ENCODE assay signal across 1 cellular context in genomic region chr1:67532452-67533216, GRCh38.
TF ChIP-seq lines count a peak whose summit lies in the region.

No MANE protein-coding gene starts in this region.

TF ChIP-seq in HepG2, 621 proteins besides CTCF, POLR2A, EP300 and RAD21 (continued from another document and continues in another):
- no peak for TF ChIP-seq ZNF414 (CRISPR knock-in tag; IDR thresholded peaks at IDR 0.05)
- TF ChIP-seq SNAPC4 (CRISPR knock-in tag; IDR thresholded peaks at IDR 0.05), result no peak
- TF ChIP-seq SPEN (CRISPR knock-in tag; IDR thresholded peaks at IDR 0.05; ENCODE audit: low read depth), result 0 out of 2 replicates have a peak, but pooled peaks have one; percentile 29
- no peak for TF ChIP-seq KLF15 (CRISPR knock-in tag; IDR thresholded peaks at IDR 0.05; ENCODE audit: borderline replicate concordance)
- TF ChIP-seq FOXA1 (IDR thresholded peaks at IDR 0.05), result no peak
- peak; percentile 51 for TF ChIP-seq FOXA1 (CRISPR knock-in tag; IDR thresholded peaks at IDR 0.05)
- TF ChIP-seq MBD4 (IDR thresholded peaks at IDR 0.05; ENCODE audit: borderline replicate concordance, low read length), result no peak
- no peak for TF ChIP-seq AGO1 (IDR thresholded peaks at IDR 0.05; ENCODE audit: low read depth, low read length, poor library complexity, severe bottlenecking)
- TF ChIP-seq KAT8 (CRISPR knock-in tag; IDR thresholded peaks at IDR 0.05), result peak; percentile 36; the same call in 1 of the 2 replicates
- TF ChIP-seq ZNF644 (CRISPR knock-in tag; IDR thresholded peaks at IDR 0.05; ENCODE audit: low read depth), result peak; percentile 71
- no peak for TF ChIP-seq SIX4 (CRISPR knock-in tag; IDR thresholded peaks at IDR 0.05)
- TF ChIP-seq ZNF230 (CRISPR knock-in tag; IDR thresholded peaks at IDR 0.05), result 0 out of 2 replicates have a peak, but pooled peaks have one; percentile 45
- no peak for TF ChIP-seq CEBPZ (IDR thresholded peaks at IDR 0.05; ENCODE audit: low read length)
- 0 out of 2 replicates have a peak, but pooled peaks have one; percentile 74 for TF ChIP-seq ZSCAN9 (CRISPR knock-in tag; IDR thresholded peaks at IDR 0.05; ENCODE audit: borderline replicate concordance)
- TF ChIP-seq ZNF333 (CRISPR knock-in tag; IDR thresholded peaks at IDR 0.05; ENCODE audit: borderline replicate concordance), result no peak
- no peak for TF ChIP-seq ZNF639 (CRISPR knock-in tag; conservative IDR thresholded peaks at IDR 0.05)
- no peak for TF ChIP-seq RXRA (CRISPR knock-in tag; IDR thresholded peaks at IDR 0.05)
- no peak for TF ChIP-seq MXD4 (CRISPR knock-in tag; IDR thresholded peaks at IDR 0.05)
- TF ChIP-seq KAT7 (CRISPR knock-in tag; IDR thresholded peaks at IDR 0.05; ENCODE audit: borderline replicate concordance), result no peak
- 0 out of 2 replicates have a peak, but pooled peaks have one; percentile 36 for TF ChIP-seq ZNF670 (CRISPR knock-in tag; IDR thresholded peaks at IDR 0.05; ENCODE audit: borderline replicate concordance)
- TF ChIP-seq ZNF124 (CRISPR knock-in tag; IDR thresholded peaks at IDR 0.05), result no peak; the same call in 1 of the 2 replicates
- peak; percentile 47; the same call in 1 of the 2 replicates for TF ChIP-seq ZNF501 (CRISPR knock-in tag; IDR thresholded peaks at IDR 0.05)
- no peak for TF ChIP-seq TCF7L2 (IDR thresholded peaks at IDR 0.05; ENCODE audit: low read depth, low read length)
- TF ChIP-seq ZNF549 (CRISPR knock-in tag; IDR thresholded peaks at IDR 0.05), result no peak
- peak; percentile 62 for TF ChIP-seq ELF3 (CRISPR knock-in tag; IDR thresholded peaks at IDR 0.05)
- TF ChIP-seq ZNF292 (CRISPR knock-in tag; IDR thresholded peaks at IDR 0.05; ENCODE audit: borderline replicate concordance, low read depth), result no peak
- TF ChIP-seq PAF1 (CRISPR knock-in tag; IDR thresholded peaks at IDR 0.05), result no peak
- no peak for TF ChIP-seq SOX13 (IDR thresholded peaks at IDR 0.05)
- TF ChIP-seq SOX13 (CRISPR knock-in tag; conservative IDR thresholded peaks at IDR 0.05 in 1 of 2, IDR thresholded peaks at IDR 0.05 in 1 of 2), result peak in 1 of 2 experiments; percentile 42; a peak in 1 of 4 replicates
- TF ChIP-seq JUNB (CRISPR knock-in tag; IDR thresholded peaks at IDR 0.05; ENCODE audit: borderline replicate concordance), result no peak
- peak; percentile 51; the same call in 1 of the 2 replicates for TF ChIP-seq ZNF792 (CRISPR knock-in tag; IDR thresholded peaks at IDR 0.05)
- no peak for TF ChIP-seq PAXIP1 (CRISPR knock-in tag; conservative IDR thresholded peaks at IDR 0.05)
- no peak for TF ChIP-seq CREM (IDR thresholded peaks at IDR 0.05)
- TF ChIP-seq CREM (CRISPR knock-in tag; IDR thresholded peaks at IDR 0.05), result no peak
- TF ChIP-seq POLR2G (IDR thresholded peaks at IDR 0.05; ENCODE audit: low read depth, low read length), result 0 out of 2 replicates have a peak, but pooled peaks have one; percentile 49
- peak; percentile 59; the same call in 1 of the 2 replicates for TF ChIP-seq ZNF33A (CRISPR knock-in tag; IDR thresholded peaks at IDR 0.05; ENCODE audit: borderline replicate concordance)
- no peak for TF ChIP-seq JARID2 (CRISPR knock-in tag; IDR thresholded peaks at IDR 0.05; ENCODE audit: insufficient replicate concordance)
- no peak for TF ChIP-seq NFKBIZ (CRISPR knock-in tag; IDR thresholded peaks at IDR 0.05)
- peak; percentile 71 for TF ChIP-seq TEAD3 (CRISPR knock-in tag; optimal IDR thresholded peaks at IDR 0.05; ENCODE audit: borderline replicate concordance)
- no peak for TF ChIP-seq NR1H2 (CRISPR knock-in tag; IDR thresholded peaks at IDR 0.05; ENCODE audit: borderline replicate concordance, low read depth)
- peak; percentile 38 for TF ChIP-seq ZFY (CRISPR knock-in tag; IDR thresholded peaks at IDR 0.05)
- TF ChIP-seq ZNF232 (CRISPR knock-in tag; IDR thresholded peaks at IDR 0.05; ENCODE audit: borderline replicate concordance), result 0 out of 2 replicates have a peak, but pooled peaks have one; percentile 31
- TF ChIP-seq KLF11 (CRISPR knock-in tag; IDR thresholded peaks at IDR 0.05), result no peak
- no peak; the same call in none of the 2 replicates for TF ChIP-seq THAP11 (CRISPR knock-in tag; IDR thresholded peaks at IDR 0.05)
- no peak for TF ChIP-seq ZHX1 (CRISPR knock-in tag; IDR thresholded peaks at IDR 0.05; ENCODE audit: low read depth)
- TF ChIP-seq HNRNPK (IDR thresholded peaks at IDR 0.05; ENCODE audit: low read depth, low read length, poor library complexity, severe bottlenecking), result no peak
- 0 out of 2 replicates have a peak, but pooled peaks have one; percentile 25 for TF ChIP-seq ZNF274 (CRISPR knock-in tag; IDR thresholded peaks at IDR 0.05)
- TF ChIP-seq HDAC1 (CRISPR knock-in tag; IDR thresholded peaks at IDR 0.05), result 0 out of 2 replicates have a peak, but pooled peaks have one; percentile 25
- TF ChIP-seq HMGXB4 (CRISPR knock-in tag; IDR thresholded peaks at IDR 0.05; ENCODE audit: borderline replicate concordance in 1 of 2, low read depth in 1 of 2), result peak in 1 of 2 experiments; percentile 45; a peak in 1 of 4 replicates
